Comparison of ENCODE assay signal across 9 cellular contexts in genomic region chr7:93902777-93903423, GRCh38. TPM values are rescaled to one million over a fixed set of nuclear protein-coding genes. Genes with fewer than 3 reads are reported as not detected.
DNase-seq lines count a peak whose midpoint lies in the region; ATAC-seq and TF ChIP-seq lines count a peak whose summit lies in the region.
"Had no signal": no experiment of that assay in that cellular context is flagged by ENCODE, and none has a peak within 500 bp of the region (broad histone marks: within the 10 kb centered on the region; RNA-seq: fewer than 3 reads in every experiment).

No MANE protein-coding gene starts in this region.

- DNase-seq in AG08395 (ENCODE audit: low spot score) (peak; percentile 38), GM20000 (ENCODE audit: low spot score) (peak; percentile 32), NOMO-1 treated with dmso at 0.1 percent for 144 hours (lab: John Stamatoyannopoulos, UW; ENCODE audit: unreplicated experiment) (peak; percentile 41), erythroblast (lab: John Stamatoyannopoulos, UW) (peak; percentile 40 to 61), osteocyte (ENCODE audit: extremely low spot score, unreplicated experiment) (no peak), NCI-H510A (lab: John Stamatoyannopoulos, UW) (no peak)

- no peak overlapping the region for H3K27ac Mint-ChIP-seq in osteocyte (ENCODE audit: unreplicated experiment)
- H3K27ac Mint-ChIP-seq: stimulated activated naive CD8-positive, alpha-beta T cell treated with anti-CD3 and anti-CD28 coated beads, Interleukin-15, Interleukin-2, amounts not matched to agents 100 ng/mL and 50 ng/mL, for 24 hours had no signal

- H3K36me3 Mint-ChIP-seq in osteocyte (ENCODE audit: unreplicated experiment), result no peaks in the 10 kb centered on the region

- H3K27me3 Mint-ChIP-seq in osteocyte (ENCODE audit: unreplicated experiment), result peaks cover 2% of the 10 kb centered on the region

- ATAC-seq in HG03457 (IDR thresholded peaks at IDR 0.05; ENCODE audit: unreplicated experiment) (no peak), GM18498 (IDR thresholded peaks at IDR 0.05; ENCODE audit: unreplicated experiment) (no peak)

- peaks cover 13% of the 10 kb centered on the region for H3K4me1 Mint-ChIP-seq in osteocyte (ENCODE audit: unreplicated experiment)

- peak; percentile 20 for TF ChIP-seq CTCF in GM20000 (IDR thresholded peaks at IDR 0.05; ENCODE audit: extremely low read depth, missing control alignments)
- peak; percentile 78 for TF ChIP-seq CTCF in osteocyte (IDR thresholded peaks at IDR 0.05)

- TF ChIP-seq POLR2A in erythroblast (IDR thresholded peaks at IDR 0.05; ENCODE audit: low read length), result no peak

- no peaks in the 10 kb centered on the region for H3K9me3 Mint-ChIP-seq in osteocyte (ENCODE audit: unreplicated experiment)
- H3K9me3 Mint-ChIP-seq: stimulated activated naive CD8-positive, alpha-beta T cell treated with anti-CD3 and anti-CD28 coated beads, Interleukin-15, Interleukin-2, amounts not matched to agents 100 ng/mL and 50 ng/mL, for 24 hours had no signal

- no peak overlapping the region for H3K4me3 Mint-ChIP-seq in osteocyte (ENCODE audit: unreplicated experiment)
- H3K4me3 Mint-ChIP-seq: stimulated activated naive CD8-positive, alpha-beta T cell treated with anti-CD3 and anti-CD28 coated beads, Interleukin-15, Interleukin-2, amounts not matched to agents 100 ng/mL and 50 ng/mL, for 24 hours had no signal

RNA-seq across cellular contexts. Expression of gene GNGT1, which starts 3.5 kb away (rescaled TPM):
- total RNA-seq in osteocyte, result not detected in 2 replicates

RNA-seq across cellular contexts. Expression of gene TFPI2, which starts 12.3 kb away (rescaled TPM):
- 58.7 and 61.3 TPM in 2 replicates for total RNA-seq in osteocyte

RNA-seq across cellular contexts. Expression of gene GNG11, which starts 18.6 kb away (rescaled TPM):
- total RNA-seq in osteocyte, result 49.6 and 49.7 TPM in 2 replicates

Comparison
In these comparisons a context has a peak if more than half of its experiments do, and no peak if none do; other contexts are left out.
1. DNase-seq: peak in AG08395 (single experiment), GM20000 (single experiment), NOMO-1 treated with dmso at 0.1 percent for 144 hours (single experiment) and erythroblast (2 of 2); none in osteocyte (single experiment) and NCI-H510A (single experiment).